ENCODE assay signal across 13 cellular contexts in genomic region chr7:154584352-154585252, GRCh38.
DNase-seq lines count a peak whose midpoint lies in the region; ATAC-seq and TF ChIP-seq lines count a peak whose summit lies in the region.
"Had no signal": no experiment of that assay in that cellular context is flagged by ENCODE, and none has a peak within 500 bp of the region (broad histone marks: within the 10 kb centered on the region; RNA-seq: fewer than 3 reads in every experiment).

No MANE protein-coding gene starts in this region.

- H3K4me3 ChIP-seq in GM23338 (no peak overlapping the region), PC-9 (no peak overlapping the region)

- ATAC-seq in GM23338, result peak; percentile 71
- ATAC-seq: activated CD8-positive, alpha-beta T cell treated with anti-CD3 and anti-CD28 coated beads, Interleukin-2, amount 10 ng/mL, durations not matched to agents 7 days and 5 days; activated naive CD4-positive, alpha-beta T cell treated with anti-CD3 and anti-CD28 coated beads, Interleukin-2, amount 50 U/mL, for 72 hours had no signal

- H3K4me1 Mint-ChIP-seq in GM23338, result peaks cover 9% of the 10 kb centered on the region

- CTCF ChIA-PET in PC-9 (lab: Charles Lee), result no interaction called here

- H3K4me1 ChIP-seq in GM23338 (ENCODE audit: insufficient read depth), result no peaks in the 10 kb centered on the region
- H3K4me1 ChIP-seq in PC-9 (replicated peaks; ENCODE audit: insufficient read depth), result no peaks in the 10 kb centered on the region

- no peak overlapping the region for H2AFZ ChIP-seq in GM23338
- no peak overlapping the region for H2AFZ ChIP-seq in PC-9

- H3F3A ChIP-seq in GM23338 (replicated peaks; ENCODE audit: low read depth) (no peaks in the 10 kb centered on the region), PC-9 (ENCODE audit: insufficient read depth, low read depth) (no peaks in the 10 kb centered on the region)

- H3K27me3 ChIP-seq in GM23338 (ENCODE audit: insufficient read depth) (no peaks in the 10 kb centered on the region), PC-9 (ENCODE audit: insufficient read depth, low read depth) (peaks cover 93% of the 10 kb centered on the region)

- H3K36me3 ChIP-seq in GM23338 (ENCODE audit: insufficient read depth), result peaks cover 3% of the 10 kb centered on the region; the same call in 1 of the 2 replicates
- no peaks in the 10 kb centered on the region for H3K36me3 ChIP-seq in PC-9 (ENCODE audit: low read depth)

- BruUV-seq in PC-9 (replicated peaks; lab: Mats Ljungman, UMichigan), result no TSS peak

- H3K4me2 ChIP-seq in GM23338 (no peak overlapping the region), PC-9 (no peak overlapping the region)

- DNase-seq in GM23338 (ENCODE audit: low spot score) (no peak), PC-9 (no peak), head of caudate nucleus (peak in 27 of 42 donors; percentile 35 to 81 (median 62)), retina (peak; percentile 48), UCSD-AML1 (lab: John Stamatoyannopoulos, UW; ENCODE audit: unreplicated experiment) (no peak), 8988T (no peak)
- no peak for DNase-seq in activated naive CD4-positive, alpha-beta T cell (lab: John Stamatoyannopoulos, UW)
- no peak for DNase-seq in stimulated activated CD4-positive, alpha-beta T cell treated with anti-CD3 and anti-CD28 coated beads, Interleukin-2, amount 100 ng/mL, for 48 hours
- DNase-seq: activated CD8-positive, alpha-beta T cell treated with anti-CD3 and anti-CD28 coated beads, Interleukin-2, amount 10 ng/mL, durations not matched to agents 7 days and 5 days; Calu3; stimulated activated CD4-positive, alpha-beta T cell treated with anti-CD3 and anti-CD28 coated beads, Interleukin-1b, Interleukin-23, amount 100 ng/mL, for 48 hours; stimulated activated naive CD4-positive, alpha-beta T cell had no signal

- H3K79me2 ChIP-seq in GM23338 (replicated peaks; ENCODE audit: insufficient read depth) (no peaks in the 10 kb centered on the region), PC-9 (ENCODE audit: low read depth) (no peaks in the 10 kb centered on the region)

- peaks cover 6% of the 10 kb centered on the region for H3K27me3 Mint-ChIP-seq in GM23338 (ENCODE audit: insufficient read depth, low read depth, poor library complexity)

- H3K36me3 Mint-ChIP-seq in GM23338 (ENCODE audit: low read depth), result no peaks in the 10 kb centered on the region; the same call in 2 of the 3 replicates
- H3K36me3 Mint-ChIP-seq: activated naive CD4-positive, alpha-beta T cell treated with anti-CD3 and anti-CD28 coated beads, Interleukin-2, amount 50 U/mL, for 72 hours had no signal

- H4K20me1 ChIP-seq in GM23338 (replicated peaks; ENCODE audit: insufficient read depth) (no peaks in the 10 kb centered on the region), PC-9 (ENCODE audit: insufficient read depth) (no peaks in the 10 kb centered on the region; the same call in 1 of the 2 replicates)

- peak overlapping the region; percentile 32; the same call in 1 of the 3 replicates for H3K4me3 Mint-ChIP-seq in GM23338
- H3K4me3 Mint-ChIP-seq: activated CD8-positive, alpha-beta T cell treated with anti-CD3 and anti-CD28 coated beads, Interleukin-2, amount 10 ng/mL, durations not matched to agents 7 days and 5 days had no signal

- intact Hi-C loops in PC-9 (cut with micrococcal nuclease; ENCODE audit: unreplicated experiment) (no loop called here), head of caudate nucleus (cut with DNase I) (no loop called here)

- H3K27ac ChIP-seq in GM23338 (ENCODE audit: low read depth) (no peak overlapping the region), PC-9 (no peak overlapping the region)

- no peak for TF ChIP-seq CTCF in GM23338 (conservative IDR thresholded peaks at IDR 0.05; ENCODE audit: low read depth in 2 of 2)
- TF ChIP-seq CTCF in PC-9 (conservative IDR thresholded peaks at IDR 0.05), result peak; percentile 72

- H3K9me2 ChIP-seq in GM23338 (ENCODE audit: insufficient read depth) (no peaks in the 10 kb centered on the region), PC-9 (ENCODE audit: insufficient read depth) (no peaks in the 10 kb centered on the region)

- POLR2A ChIA-PET in PC-9 (lab: Charles Lee; ENCODE audit: unreplicated experiment), result no interaction called here

- H3K9me3 ChIP-seq in PC-9 (ENCODE audit: insufficient read depth, low read depth), result no peaks in the 10 kb centered on the region

- peak overlapping the region; percentile 80 for H3K27ac Mint-ChIP-seq in GM23338
- H3K27ac Mint-ChIP-seq: activated CD8-positive, alpha-beta T cell treated with anti-CD3 and anti-CD28 coated beads, Interleukin-2, amount 10 ng/mL, durations not matched to agents 7 days and 5 days had no signal

- no peaks in the 10 kb centered on the region for H3K9me3 Mint-ChIP-seq in GM23338

TF ChIP-seq in GM23338, 12 proteins besides CTCF, POLR2A, EP300 and RAD21:
- TF ChIP-seq STAT1 (IDR thresholded peaks at IDR 0.05; ENCODE audit: unreplicated experiment) (no peak), EZH2phosphoT487 (IDR thresholded peaks at IDR 0.05; ENCODE audit: unreplicated experiment) (no peak), REST (IDR thresholded peaks at IDR 0.05; ENCODE audit: unreplicated experiment) (no peak), ETS1 (IDR thresholded peaks at IDR 0.05) (no peak), ZNF331 (CRISPR knock-in tag; IDR thresholded peaks at IDR 0.05; ENCODE audit: low read depth) (no peak), NANOG (IDR thresholded peaks at IDR 0.05; ENCODE audit: borderline replicate concordance) (no peak), POLR2AphosphoS5 (IDR thresholded peaks at IDR 0.05; ENCODE audit: low read depth) (no peak)

Comparison
In these comparisons a context has a peak if more than half of its experiments do, and no peak if none do; other contexts are left out.
1. DNase-seq: peak in head of caudate nucleus (27 of 42) and retina (single experiment); none in GM23338 (single experiment), PC-9 (0 of 2), UCSD-AML1 (single experiment), activated naive CD4-positive, alpha-beta T cell (0 of 4), 8988T (single experiment) and stimulated activated CD4-positive, alpha-beta T cell treated with anti-CD3 and anti-CD28 coated beads, Interleukin-2, amount 100 ng/mL, for 48 hours (0 of 2).